In genomic region chr10:75347211-75347610, GRCh38 we compare ENCODE assay signal across 26 cellular contexts. TPM values are rescaled to one million over a fixed set of nuclear protein-coding genes. Genes with fewer than 3 reads are reported as not detected.
DNase-seq lines count a peak whose midpoint lies in the region; ATAC-seq lines count a peak whose summit lies in the region.
"Had no signal": no experiment of that assay in that cellular context is flagged by ENCODE, and none has a peak within 500 bp of the region (broad histone marks: within the 10 kb centered on the region; RNA-seq: fewer than 3 reads in every experiment).

No MANE protein-coding gene starts in this region.

- no peaks in the 10 kb centered on the region for H3K79me1 ChIP-seq in trophoblast cell (ENCODE audit: low read length)

- H3K4ac ChIP-seq in trophoblast cell (ENCODE audit: low read depth, low read length): no peak overlapping the region

- no peak overlapping the region for H3K23ac ChIP-seq in trophoblast cell (ENCODE audit: low read length)

- no peak overlapping the region for H3K27ac ChIP-seq in trophoblast cell (ENCODE audit: low read depth, low read length)
- H3K27ac ChIP-seq: SJCRH30, thyroid gland, vagina had no signal

- H3K4me1 ChIP-seq in trophoblast cell (ENCODE audit: control insufficient read depth in 1 of 2, insufficient read depth in 2 of 2, low read length in 2 of 2): no peaks in the 10 kb centered on the region
- H3K4me1 ChIP-seq: thyroid gland, vagina had no signal

- H4K12ac ChIP-seq in trophoblast cell (ENCODE audit: low read depth, low read length): no peak overlapping the region

- no peak overlapping the region for H4K8ac ChIP-seq in trophoblast cell (ENCODE audit: low read depth, low read length)

- H3K4me2 ChIP-seq in trophoblast cell (ENCODE audit: low read length): no peak overlapping the region

- H2BK5ac ChIP-seq in trophoblast cell (ENCODE audit: low read depth, low read length, poor library complexity): no peak overlapping the region

- WGBS in trophoblast cell (ENCODE audit: extremely low coverage, insufficient coverage, insufficient read length): no CpG with 5 or more reads among the region's 8 CpGs

- no peaks in the 10 kb centered on the region for H3K79me2 ChIP-seq in trophoblast cell (ENCODE audit: control insufficient read depth, insufficient read depth, low read length, poor library complexity)

- no peak overlapping the region for H4K91ac ChIP-seq in trophoblast cell (ENCODE audit: low read depth, low read length)

- H2BK12ac ChIP-seq in trophoblast cell (ENCODE audit: low read length): no peak overlapping the region

- no peaks in the 10 kb centered on the region for H3K27me3 ChIP-seq in trophoblast cell (ENCODE audit: insufficient read depth, low read length)
- H3K27me3 ChIP-seq: MG63, SJCRH30, thyroid gland, vagina had no signal

- H3K36me3 ChIP-seq in trophoblast cell (ENCODE audit: control insufficient read depth in 1 of 2, insufficient read depth in 2 of 2, low read length in 2 of 2): no peaks in the 10 kb centered on the region
- H3K36me3 ChIP-seq: MG63, SJCRH30, thyroid gland, vagina had no signal

- peaks cover 9% of the 10 kb centered on the region for H3K9me3 ChIP-seq in trophoblast cell (ENCODE audit: insufficient read depth, low read depth, low read length)
- H3K9me3 ChIP-seq: MG63, SJCRH30, thyroid gland, vagina had no signal

- H3K14ac ChIP-seq in trophoblast cell (ENCODE audit: low read length): no peak overlapping the region

- H3K9ac ChIP-seq in trophoblast cell (ENCODE audit: low read length): no peak overlapping the region

- no peak overlapping the region for H2AK5ac ChIP-seq in trophoblast cell (ENCODE audit: low read length)

- ATAC-seq in GM19397 (IDR thresholded peaks at IDR 0.05; ENCODE audit: unreplicated experiment) (no peak), GM18498 (IDR thresholded peaks at IDR 0.05; ENCODE audit: unreplicated experiment) (no peak)
- ATAC-seq: activated naive CD4-positive, alpha-beta T cell treated with anti-CD3 and anti-CD28 coated beads, Interleukin-2, amount 50 U/mL, for 72 hours; left lobe of liver; sciatic nerve had no signal

- no peak overlapping the region for H2BK120ac ChIP-seq in trophoblast cell (ENCODE audit: insufficient read depth, low read length, poor library complexity)

- peak; percentile 6 for DNase-seq in NCI-H2171 treated with DMSO at 0.1 percent for 48 hours (lab: John Stamatoyannopoulos, UW)
- DNase-seq in NCI-H2171 (lab: John Stamatoyannopoulos, UW): no peak
- peak; percentile 16 to 30 for DNase-seq in NCI-H446 (lab: John Stamatoyannopoulos, UW)
- peak; percentile 55 for DNase-seq in glomerular visceral epithelial cell (ENCODE audit: extremely low spot score)
- peak; percentile 59 for DNase-seq in retina
- no peak for DNase-seq in trophoblast cell
- DNase-seq: activated CD8-positive, alpha-beta memory T cell treated with anti-CD3 and anti-CD28 coated beads for 24 hours; activated T-cell treated with anti-CD3 and anti-CD28 coated beads for 4 hours; amygdala; hypothalamus; KG1; mesendoderm; MG63; NCI-H2081; RPMI8226; SJCRH30; stimulated activated CD4-positive, alpha-beta T cell treated with anti-CD3 and anti-CD28 coated beads, Interleukin-12 subunit alpha, Interleukin-12 subunit beta, amount 100 ng/mL, for 4 hours; stimulated activated CD4-positive, alpha-beta T cell treated with anti-CD3 and anti-CD28 coated beads, Interleukin-4, amount 100 ng/mL, for 1 hour; SW 1271; thyroid gland had no signal

- no peak overlapping the region for H3K4me3 ChIP-seq in trophoblast cell (ENCODE audit: low read depth, low read length)
- H3K4me3 ChIP-seq: MG63, SJCRH30, thyroid gland, vagina had no signal

- H2AFZ ChIP-seq in trophoblast cell (ENCODE audit: insufficient read depth, low read length, poor library complexity): no peak overlapping the region

- H3K18ac ChIP-seq in trophoblast cell (ENCODE audit: low read length): no peak overlapping the region

RNA-seq across cellular contexts. Expression of gene ZNF503, which starts 54.4 kb away (rescaled TPM):
- polyA plus RNA-seq in trophoblast cell (2013): 19.1 and 20.1 TPM in 2 replicates

Comparison
In these comparisons a context has a peak if more than half of its experiments do, and no peak if none do; other contexts are left out.
1. DNase-seq: peak in NCI-H2171 treated with DMSO at 0.1 percent for 48 hours (single experiment), NCI-H446 (2 of 2), glomerular visceral epithelial cell (single experiment) and retina (single experiment); none in NCI-H2171 (single experiment) and trophoblast cell (0 of 2).